Comparison of ENCODE assay signal across 14 cellular contexts in the genomic region with DNA sequence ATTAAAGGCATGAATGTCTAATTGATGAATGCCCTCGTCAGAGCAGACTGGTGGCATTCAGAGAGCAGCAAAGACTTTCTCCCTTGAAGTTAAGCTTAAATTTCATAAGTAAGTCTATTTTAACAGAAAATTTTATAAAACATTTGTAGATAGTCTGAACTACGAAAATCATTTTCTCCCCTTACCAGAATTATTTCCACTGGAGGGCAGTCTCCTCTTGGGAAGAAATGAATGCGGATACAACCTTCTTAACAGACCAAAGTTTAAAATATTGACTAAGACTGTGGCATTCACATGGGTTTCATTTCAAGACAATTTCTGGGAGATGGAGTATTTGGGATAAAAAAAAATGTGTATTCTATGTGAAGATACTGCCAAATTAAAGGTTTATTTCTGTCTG.
DNase-seq lines count a peak whose midpoint lies in the region; ATAC-seq and TF ChIP-seq lines count a peak whose summit lies in the region.
"Had no signal": no experiment of that assay in that cellular context is flagged by ENCODE, and none has a peak within 500 bp of the region (broad histone marks: within the 10 kb centered on the region; RNA-seq: fewer than 3 reads in every experiment).

No MANE protein-coding gene starts in this region.

- H3K23ac ChIP-seq in H9 (ENCODE audit: insufficient read length, low read depth, low read length) = no peak overlapping the region

- H3K36me3 ChIP-seq in OCI-LY7 (ENCODE audit: insufficient read depth, low read length) = no peaks in the 10 kb centered on the region
- no peaks in the 10 kb centered on the region for H3K36me3 ChIP-seq in fibroblast of lung (ENCODE audit: control insufficient read depth, insufficient read depth, low read length)
- no peaks in the 10 kb centered on the region for H3K36me3 ChIP-seq in osteoblast (ENCODE audit: insufficient read depth, low read length)

- H3K27ac Mint-ChIP-seq in H9 = no peak overlapping the region
- H3K27ac Mint-ChIP-seq: activated CD8-positive, alpha-beta T cell treated with anti-CD3 and anti-CD28 coated beads, Interleukin-2, amount 10 ng/mL, durations not matched to agents 7 days and 5 days; natural killer cell treated with Interleukin-12 subunit alpha and Interleukin-12 subunit beta and Interleukin-15 and Interleukin-18, amount 100 ng/mL, for 72 hours; T-helper 1 cell treated with Interleukin-12 subunit alpha and Interleukin-12 subunit beta and Interleukin-4 antibody, amounts not matched to agents 30 μg/mL and 1 μg/mL, for 36 hours had no signal

- no peaks in the 10 kb centered on the region for H3K9me3 ChIP-seq in H9 (ENCODE audit: control insufficient read depth, low read depth, low read length)
- H3K9me3 ChIP-seq in OCI-LY7 (ENCODE audit: low read length) = no peaks in the 10 kb centered on the region
- no peaks in the 10 kb centered on the region for H3K9me3 ChIP-seq in fibroblast of lung (ENCODE audit: control insufficient read depth, insufficient read depth, low read depth, low read length)
- H3K9me3 ChIP-seq in osteoblast (ENCODE audit: low read depth, low read length) = no peaks in the 10 kb centered on the region

- H2AFZ ChIP-seq in H9 (ENCODE audit: low read length) (no peak overlapping the region), OCI-LY7 (ENCODE audit: low read length) (no peak overlapping the region), fibroblast of lung (ENCODE audit: low read length) (no peak overlapping the region), osteoblast (ENCODE audit: low read length) (no peak overlapping the region)

- H3K23me2 ChIP-seq in H9 (ENCODE audit: insufficient read length, low read depth, low read length, poor library complexity, severe bottlenecking) = no peaks in the 10 kb centered on the region

- H4K5ac ChIP-seq in H9 (ENCODE audit: insufficient read length, low read depth, low read length) = no peak overlapping the region

- no peak overlapping the region for H3K14ac ChIP-seq in H9 (ENCODE audit: insufficient read depth, low read length)

- H3K79me1 ChIP-seq in H9 (ENCODE audit: insufficient read depth, low read depth, low read length, poor library complexity, severe bottlenecking) = no peaks in the 10 kb centered on the region

- H2BK15ac ChIP-seq in H9 (ENCODE audit: low read depth, low read length) = no peak overlapping the region

- no peak overlapping the region for H3T11ph ChIP-seq in H9 (ENCODE audit: low read length)

- H3K27ac ChIP-seq in H9 (ENCODE audit: insufficient read length, low read depth, low read length) (no peak overlapping the region), OCI-LY7 (ENCODE audit: low read depth, low read length, poor library complexity, severe bottlenecking) (no peak overlapping the region), fibroblast of lung (ENCODE audit: insufficient read depth, low read length) (no peak overlapping the region), osteoblast (ENCODE audit: low read depth, low read length) (no peak overlapping the region)
- H3K27ac ChIP-seq: HL-60 had no signal

- DNase-seq in H9 (no peak), OCI-LY7 (ENCODE audit: low spot score) (no peak), fibroblast of lung (ENCODE audit: low read depth in 2 of 2) (peak; percentile 24 to 32), osteoblast (ENCODE audit: insufficient read length, low spot score, missing footprints) (no peak), RKO (ENCODE audit: low spot score) (no peak), HCEC 1CT (no peak)
- DNase-seq: activated CD8-positive, alpha-beta T cell treated with anti-CD3 and anti-CD28 coated beads, Interleukin-2, amount 10 ng/mL, durations not matched to agents 7 days and 5 days; activated naive CD4-positive, alpha-beta T cell treated with anti-CD3 and anti-CD28 coated beads, Interleukin-2, amount 50 U/mL, for 16 hours; DMS153; NCI-H1048 had no signal

- peak; percentile 60; the same call in 2 of the 3 replicates for TF ChIP-seq CTCF in H9 (conservative IDR thresholded peaks at IDR 0.05)
- 0 out of 2 replicates have a peak, but pooled peaks have one; percentile 20 for TF ChIP-seq CTCF in OCI-LY7 (conservative IDR thresholded peaks at IDR 0.05; ENCODE audit: low read length)
- TF ChIP-seq CTCF in fibroblast of lung (conservative IDR thresholded peaks at IDR 0.05 in 1 of 2, IDR thresholded peaks at IDR 0.05 in 1 of 2; ENCODE audit: low read depth in 1 of 2, low read length in 2 of 2) = peak in 1 of 2 donors; percentile 17
- peak; percentile 47 for TF ChIP-seq CTCF in osteoblast (IDR thresholded peaks at IDR 0.05; ENCODE audit: extremely low read depth, low read depth, low read length)

- no peak for ATAC-seq in HG02798 (IDR thresholded peaks at IDR 0.05; ENCODE audit: poor library complexity, unreplicated experiment)
- ATAC-seq: activated CD8-positive, alpha-beta T cell treated with anti-CD3 and anti-CD28 coated beads, Interleukin-2, amount 10 ng/mL, durations not matched to agents 7 days and 5 days; natural killer cell treated with Interleukin-12 subunit alpha and Interleukin-12 subunit beta and Interleukin-15 and Interleukin-18, amount 100 ng/mL, for 72 hours had no signal

- CTCF ChIA-PET in OCI-LY7 (lab: Charles Lee; ENCODE audit: unreplicated experiment) = no interaction called here

- WGBS in H9 (ENCODE audit: extremely low coverage, insufficient read length, low lambda C conversion rate) = no CpG with 5 or more reads among the region's 3 CpGs

- H3K4me3 ChIP-seq in OCI-LY7 (ENCODE audit: low read depth, low read length, poor library complexity, severe bottlenecking) (no peak overlapping the region), fibroblast of lung (replicated peaks in 1 of 4; ENCODE audit: control extremely low read depth in 1 of 4, insufficient read depth in 1 of 4, low read depth in 3 of 4, low read length in 4 of 4) (no peak overlapping the region), osteoblast (ENCODE audit: insufficient read depth, low read length) (no peak overlapping the region)

- H3K4me1 ChIP-seq in H9 (ENCODE audit: insufficient read depth, low read length) = peaks cover 7% of the 10 kb centered on the region; the same call in 1 of the 2 replicates
- peaks cover 8% of the 10 kb centered on the region for H3K4me1 ChIP-seq in OCI-LY7 (ENCODE audit: insufficient read depth, low read length, poor library complexity, severe bottlenecking)
- H3K4me1 ChIP-seq in fibroblast of lung (ENCODE audit: control insufficient read depth, extremely low read depth, insufficient read depth, low read length) = no peaks in the 10 kb centered on the region
- H3K4me1 ChIP-seq in osteoblast (ENCODE audit: insufficient read depth, low read length) = peaks cover 18% of the 10 kb centered on the region

- H3K9me3 Mint-ChIP-seq in H9 = 0 out of 5 replicates have a peak, but pooled peaks cover 0 to 4% of the 10 kb centered on the region in 2 experiments
- H3K9me3 Mint-ChIP-seq: natural killer cell treated with Interleukin-12 subunit alpha and Interleukin-12 subunit beta and Interleukin-15 and Interleukin-18, amount 100 ng/mL, for 72 hours had no signal

- no peak overlapping the region for H2AK5ac ChIP-seq in H9 (ENCODE audit: insufficient read length, low read length)

- H3K4me2 ChIP-seq in H9 (ENCODE audit: insufficient read depth, insufficient read length, low read length) = no peak overlapping the region
- no peak overlapping the region for H3K4me2 ChIP-seq in OCI-LY7 (ENCODE audit: low read length)
- H3K4me2 ChIP-seq in fibroblast of lung (ENCODE audit: extremely low read depth, insufficient read depth, low read length) = no peak overlapping the region
- no peak overlapping the region for H3K4me2 ChIP-seq in osteoblast (ENCODE audit: insufficient read depth, low read length)

- no peak overlapping the region for H2BK120ac ChIP-seq in H9 (ENCODE audit: low read depth, low read length, poor library complexity, severe bottlenecking)

- H3K9ac ChIP-seq in H9 (ENCODE audit: extremely low read depth, insufficient read length, low read length) (no peak overlapping the region), fibroblast of lung (ENCODE audit: insufficient read depth, low read length) (no peak overlapping the region)

- intact Hi-C loops in OCI-LY7 (cut with micrococcal nuclease; ENCODE audit: unreplicated experiment) = no loop called here

- no peak overlapping the region for H2BK20ac ChIP-seq in H9 (ENCODE audit: low read depth, low read length, poor library complexity, severe bottlenecking)

- H4K20me1 ChIP-seq in H9 (ENCODE audit: control insufficient read depth, insufficient read depth, insufficient read length) (no peaks in the 10 kb centered on the region), OCI-LY7 (ENCODE audit: insufficient read depth, low read length) (no peaks in the 10 kb centered on the region), fibroblast of lung (ENCODE audit: control insufficient read depth, extremely low read depth, insufficient read depth, low read length) (no peaks in the 10 kb centered on the region), osteoblast (ENCODE audit: insufficient read depth, low read length) (no peaks in the 10 kb centered on the region)

- H3K36me3 Mint-ChIP-seq in H9 (ENCODE audit: insufficient read depth in 1 of 3, low read depth in 3 of 3) = peaks cover 0 to 10% (median 0%) of the 10 kb centered on the region in 3 experiments; a peak in 2 of 7 replicates
- H3K36me3 Mint-ChIP-seq: natural killer cell treated with Interleukin-12 subunit alpha and Interleukin-12 subunit beta and Interleukin-15 and Interleukin-18, amount 100 ng/mL, for 72 hours had no signal

- H3K4ac ChIP-seq in H9 (ENCODE audit: low read depth, low read length) = no peak overlapping the region

- H3K79me2 ChIP-seq in H9 (ENCODE audit: insufficient read depth, low read length) = no peaks in the 10 kb centered on the region
- no peaks in the 10 kb centered on the region for H3K79me2 ChIP-seq in OCI-LY7 (ENCODE audit: insufficient read depth, low read depth, low read length)
- no peaks in the 10 kb centered on the region for H3K79me2 ChIP-seq in fibroblast of lung (ENCODE audit: control insufficient read depth, insufficient read depth, low read length)
- no peaks in the 10 kb centered on the region for H3K79me2 ChIP-seq in osteoblast (ENCODE audit: insufficient read depth, low read length)

- no peak overlapping the region for H4K8ac ChIP-seq in H9 (replicated peaks; ENCODE audit: insufficient read length, low read depth, low read length)

- no peak overlapping the region for H3K4me3 Mint-ChIP-seq in H9
- H3K4me3 Mint-ChIP-seq: activated CD8-positive, alpha-beta T cell treated with anti-CD3 and anti-CD28 coated beads, Interleukin-2, amount 10 ng/mL, durations not matched to agents 7 days and 5 days; natural killer cell treated with Interleukin-12 subunit alpha and Interleukin-12 subunit beta and Interleukin-15 and Interleukin-18, amount 100 ng/mL, for 72 hours; T-helper 1 cell treated with Interleukin-12 subunit alpha and Interleukin-12 subunit beta and Interleukin-4 antibody, amounts not matched to agents 30 μg/mL and 1 μg/mL, for 36 hours had no signal

- POLR2A ChIA-PET in OCI-LY7 (lab: Charles Lee) = no interaction called here

- no peak overlapping the region for H2BK12ac ChIP-seq in H9 (ENCODE audit: insufficient read length, low read depth, low read length)

- no peaks in the 10 kb centered on the region for H3K27me3 Mint-ChIP-seq in H9 (ENCODE audit: low read depth)

- H3K4me1 Mint-ChIP-seq in H9 = peaks cover 20 to 28% of the 10 kb centered on the region in 2 experiments

- no peak overlapping the region for H2BK5ac ChIP-seq in H9 (ENCODE audit: insufficient read length, low read length)

- no TSS peak for BruUV-seq in OCI-LY7 (replicated peaks; lab: Mats Ljungman, UMichigan)

- no peak overlapping the region for H4K91ac ChIP-seq in H9 (ENCODE audit: insufficient read length, low read depth, low read length)

- H3K9me2 ChIP-seq in OCI-LY7 (ENCODE audit: insufficient read depth, low read length) = no peaks in the 10 kb centered on the region

- no peak overlapping the region for H3K18ac ChIP-seq in H9 (ENCODE audit: insufficient read length, low read depth, low read length)

- H3K27me3 ChIP-seq in H9 (ENCODE audit: insufficient read depth, low read length) (no peaks in the 10 kb centered on the region), fibroblast of lung (ENCODE audit: control insufficient read depth, insufficient read depth, low read length) (no peaks in the 10 kb centered on the region), osteoblast (ENCODE audit: insufficient read depth, low read length) (no peaks in the 10 kb centered on the region)

- no peak overlapping the region for H3K56ac ChIP-seq in H9 (ENCODE audit: insufficient read length, low read depth, low read length)

Comparison
In these comparisons a context has a peak if more than half of its experiments do, and no peak if none do; other contexts are left out.
1. DNase-seq: peak in fibroblast of lung (2 of 2); none in H9 (single experiment), OCI-LY7 (single experiment), osteoblast (single experiment), RKO (single experiment) and HCEC 1CT (single experiment).